11 cellular contexts compared by ENCODE assay signal in the genomic region with DNA sequence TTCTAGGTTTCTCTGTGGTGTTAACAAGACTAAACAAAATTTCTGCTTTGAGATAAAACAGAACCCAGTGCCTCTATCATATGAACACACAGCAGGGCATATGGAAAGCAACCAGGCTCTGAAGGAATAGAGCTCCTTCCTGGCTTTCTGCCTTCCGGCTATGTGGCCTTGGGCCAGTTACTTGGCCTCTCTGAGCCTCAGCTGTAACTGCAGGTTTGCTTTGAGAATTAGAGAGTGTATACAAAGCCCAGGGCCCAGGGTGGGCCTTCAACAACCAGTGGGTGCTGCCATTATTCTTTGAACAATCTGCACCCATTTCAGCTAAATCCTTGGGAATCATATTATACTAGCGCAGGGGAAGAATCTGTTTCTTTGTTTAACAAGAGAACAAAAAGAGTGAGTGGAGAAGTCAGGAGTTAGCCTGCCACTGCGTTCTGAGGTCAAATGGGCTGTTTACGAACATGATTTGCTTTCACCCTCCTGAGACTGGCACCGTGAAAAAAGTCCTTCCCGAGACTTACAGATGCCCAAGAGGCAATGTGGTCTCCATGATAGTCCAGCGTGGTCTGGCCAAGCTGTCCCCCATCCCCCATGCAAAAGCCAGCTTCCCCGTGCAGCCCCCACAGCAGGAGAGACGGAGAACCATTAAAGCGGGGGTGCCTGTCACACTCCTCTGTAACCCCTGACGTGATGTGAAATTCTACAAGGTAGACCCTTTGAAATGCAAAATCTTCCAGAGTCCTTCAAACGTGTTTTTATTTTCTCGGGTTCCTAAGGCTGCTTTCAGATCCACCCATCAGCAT. TPM values are rescaled to one million over a fixed set of nuclear protein-coding genes. Genes with fewer than 3 reads are reported as not detected.
DNase-seq lines count a peak whose midpoint lies in the region; ATAC-seq and TF ChIP-seq lines count a peak whose summit lies in the region.
"Had no signal": no experiment of that assay in that cellular context is flagged by ENCODE, and none has a peak within 500 bp of the region (broad histone marks: within the 10 kb centered on the region; RNA-seq: fewer than 3 reads in every experiment).

No MANE protein-coding gene starts in this region.

- peaks cover 2% of the 10 kb centered on the region for H3K36me3 Mint-ChIP-seq in T-helper 17 cell (ENCODE audit: low read depth)

- H3K9me3 ChIP-seq in T-helper 17 cell (ENCODE audit: control insufficient read depth, low read length, poor library complexity, severe bottlenecking) (no peaks in the 10 kb centered on the region), hepatocyte (ENCODE audit: low read depth) (no peaks in the 10 kb centered on the region), skeletal muscle tissue (ENCODE audit: control insufficient read depth in 3 of 3, low read length in 3 of 3) (no peaks in the 10 kb centered on the region)

- H3K4me3 ChIP-seq in GM12864 (ENCODE audit: low read depth, low read length) = 0 out of 2 replicates have a peak overlapping the region, but pooled peaks have one; percentile 17
- H3K4me3 ChIP-seq in hepatocyte = no peak overlapping the region
- peak overlapping the region in 1 of 3 donors; percentile 38 for H3K4me3 ChIP-seq in skeletal muscle tissue (ENCODE audit: low read length in 3 of 3)

- H2AFZ ChIP-seq in hepatocyte = no peak overlapping the region

- no peaks in the 10 kb centered on the region for H3K36me3 ChIP-seq in hepatocyte (replicated peaks; ENCODE audit: insufficient read depth, low read depth)
- H3K36me3 ChIP-seq in skeletal muscle tissue (ENCODE audit: control insufficient read depth in 3 of 3, insufficient read depth in 3 of 3, low read length in 3 of 3) = no peaks in the 10 kb centered on the region

- DNase-seq in GM12864 (ENCODE audit: low read depth) (no peak), T-helper 17 cell (no peak), hepatocyte (ENCODE audit: low spot score) (peak; percentile 29), ecto neural progenitor cell (ENCODE audit: low spot score) (no peak), SK-N-DZ (ENCODE audit: low spot score) (no peak), NCI-H1436 treated with DMSO at 0.1 percent for 48 hours (lab: John Stamatoyannopoulos, UW) (no peak)
- DNase-seq: cortex of kidney, NCI-H1048, occipital lobe had no signal

- peak overlapping the region; percentile 100 for H3K27ac Mint-ChIP-seq in T-helper 17 cell

- peak overlapping the region; percentile 98 for H3K4me3 Mint-ChIP-seq in T-helper 17 cell

- 53% methylated on average over 13 of the region's 13 CpGs for WGBS in hepatocyte (ENCODE audit: low lambda C conversion rate, missing lambda C conversion rate)

- ATAC-seq in T-helper 17 cell (no peak), HG02885 (IDR thresholded peaks at IDR 0.05; ENCODE audit: poor library complexity, unreplicated experiment) (no peak)

- H3K9ac ChIP-seq in skeletal muscle tissue (ENCODE audit: low read depth in 1 of 3, low read length in 3 of 3) = peak overlapping the region in 2 of 3 donors; percentile 28 to 51

- peaks cover 74% of the 10 kb centered on the region for H3K79me2 ChIP-seq in hepatocyte

- H3K27me3 Mint-ChIP-seq in T-helper 17 cell = no peaks in the 10 kb centered on the region

- peaks cover 11% of the 10 kb centered on the region for H4K20me1 ChIP-seq in hepatocyte (ENCODE audit: insufficient read depth, poor library complexity, severe bottlenecking)

- no peaks in the 10 kb centered on the region for H3K27me3 ChIP-seq in hepatocyte
- no peaks in the 10 kb centered on the region for H3K27me3 ChIP-seq in skeletal muscle tissue (ENCODE audit: control insufficient read depth in 3 of 3, insufficient read depth in 3 of 3, low read length in 3 of 3)

- peaks cover 76% of the 10 kb centered on the region for H3K4me1 Mint-ChIP-seq in T-helper 17 cell

- peak overlapping the region; percentile 85 for H3K27ac ChIP-seq in hepatocyte
- peak overlapping the region; percentile 58 for H3K27ac ChIP-seq in skeletal muscle tissue (ENCODE audit: low read depth, low read length)

- H3K4me1 ChIP-seq in hepatocyte (ENCODE audit: insufficient read depth) (peaks cover 64% of the 10 kb centered on the region), skeletal muscle tissue (ENCODE audit: control insufficient read depth in 3 of 3, insufficient read depth in 3 of 3, low read length in 3 of 3) (peaks cover 82 to 84% (median 83%) of the 10 kb centered on the region in 3 donors)

- TF ChIP-seq CTCF in GM12864 (IDR thresholded peaks at IDR 0.05; ENCODE audit: low read depth, low read length, missing control alignments) = no peak
- no peak for TF ChIP-seq CTCF in hepatocyte (IDR thresholded peaks at IDR 0.05; ENCODE audit: poor library complexity)

- peak overlapping the region; percentile 94 for H3K4me2 ChIP-seq in hepatocyte

- no peaks in the 10 kb centered on the region for H3K9me2 ChIP-seq in hepatocyte (replicated peaks; ENCODE audit: insufficient read depth)

RNA-seq across cellular contexts. Expression of a gene that starts 4.9 kb away (rescaled TPM):
- total RNA-seq in T-helper 17 cell (10 to 100 TPM; 68.5 to 69.2 TPM), hepatocyte (20.6 and 23.6 TPM in 2 replicates), skeletal muscle tissue (32.4 TPM)
- polyA plus RNA-seq in hepatocyte = 9.1 and 10.3 TPM in 2 replicates
- 17.1 and 21.9 TPM in 2 replicates for polyA plus RNA-seq in SK-N-DZ (2014; cell fraction: cytosol; rRNA removed)
- 15.9 and 19.3 TPM in 2 replicates for polyA plus RNA-seq in SK-N-DZ (2014; cell fraction: nucleus; rRNA removed)

RNA-seq across cellular contexts. Expression of a gene that starts 52.4 kb away (rescaled TPM):
- 10 to 100 TPM; 14.5 to 16.2 TPM for total RNA-seq in T-helper 17 cell
- 10.5 and 13.4 TPM in 2 replicates for total RNA-seq in hepatocyte
- 9.8 and 10.3 TPM in 2 replicates for polyA plus RNA-seq in hepatocyte
- total RNA-seq in skeletal muscle tissue = 14.1 TPM
- polyA plus RNA-seq in SK-N-DZ (2014; cell fraction: cytosol; rRNA removed) = 29.8 and 54.8 TPM in 2 replicates
- polyA plus RNA-seq in SK-N-DZ (2014; cell fraction: nucleus; rRNA removed) = 32.6 and 35.2 TPM in 2 replicates
